Comparison of ENCODE assay signal across 1 cellular context in genomic region chr5:9610344-9610743, GRCh38.
TF ChIP-seq lines count a peak whose summit lies in the region.

No MANE protein-coding gene starts in this region.

TF ChIP-seq in H1, 55 proteins besides CTCF, POLR2A, EP300 and RAD21 (continued from another document):
- no peak for TF ChIP-seq JUND (IDR thresholded peaks at IDR 0.05; ENCODE audit: low read length)
- TF ChIP-seq FOSL1 (IDR thresholded peaks at IDR 0.05; ENCODE audit: insufficient read depth, low read depth, low read length) = no peak
- TF ChIP-seq HDAC6 (IDR thresholded peaks at IDR 0.05; ENCODE audit: low read depth, low read length) = no peak
TF ChIP-seq in H1: peak in this region for 0.
